In genomic region chr5:1524481-1524798, GRCh38 we compare ENCODE assay signal across 8 cellular contexts. TPM values are rescaled to one million over a fixed set of nuclear protein-coding genes. Genes with fewer than 3 reads are reported as not detected.
DNase-seq lines count a peak whose midpoint lies in the region; ATAC-seq and TF ChIP-seq lines count a peak whose summit lies in the region.

No MANE protein-coding gene starts in this region.

- H3K9me3 ChIP-seq in heart left ventricle = no peaks in the 10 kb centered on the region

- ATAC-seq in heart left ventricle (peak; percentile 4 to 27 (median 12)), sciatic nerve (peak; percentile 51)

- H3K27me3 ChIP-seq in heart left ventricle = no peaks in the 10 kb centered on the region

- peak overlapping the region; percentile 65 for H3K4me3 ChIP-seq in GM12875 (ENCODE audit: low read depth, low read length)
- peak overlapping the region; percentile 33 to 99 (median 80) for H3K4me3 ChIP-seq in heart left ventricle

- intact Hi-C loops in heart left ventricle (cut with DNase I) (loop anchor here in 1 of 10 donors (2.0 to 10.0 kb wide), 3 partner anchors 108 to 270 kb away; partner anchors contain the start of genes CLPTM1L and MRPL36), sciatic nerve (cut with DNase I) (no loop called here)

- WGBS in heart left ventricle, 4 donors = 59 to 81% (median 76%) methylated on average over 3 to 13 of the region's 13 CpGs

- DNase-seq in heart left ventricle (peak in 4 of 5 donors; percentile 10 to 60 (median 30)), sciatic nerve (ENCODE audit: low spot score) (no peak), medulla oblongata (ENCODE audit: extremely low spot score) (no peak), retina (no peak), SIG-M5 (lab: John Stamatoyannopoulos, UW) (no peak), AG08396 (ENCODE audit: low spot score) (no peak)

- peaks cover 0 to 29% (median 17%) of the 10 kb centered on the region in 12 donors for H3K4me1 ChIP-seq in heart left ventricle

- TF ChIP-seq CTCF in GM12875 (IDR thresholded peaks at IDR 0.05; ENCODE audit: borderline replicate concordance, insufficient read depth, low read depth, low read length) (no peak), VCaP (conservative IDR thresholded peaks at IDR 0.05) (no peak), heart left ventricle (IDR thresholded peaks at IDR 0.05) (no peak)

- H3K27ac ChIP-seq in VCaP (peak overlapping the region; percentile 75), heart left ventricle (peak overlapping the region; percentile 78 to 97 (median 94))

- TF ChIP-seq POLR2A in heart left ventricle (IDR thresholded peaks at IDR 0.05) = no peak

- peaks cover 0 to 15% (median 7%) of the 10 kb centered on the region in 9 donors for H3K36me3 ChIP-seq in heart left ventricle

RNA-seq across cellular contexts. Expression of gene LPCAT1, which starts 0.7 kb away (rescaled TPM):
- 10 to 100 TPM in 4 of 9 donors, 1 to 10 TPM in 5; 8.2 to 30.6 (median 9.9) TPM for total RNA-seq in heart left ventricle
- 10 to 100 TPM in 1 of 2 donors, 1 to 10 TPM in 1; 9.6 to 21.9 TPM for polyA plus RNA-seq in heart left ventricle
- 44.4 TPM for total RNA-seq in sciatic nerve

Comparison
In these comparisons a context has a peak if more than half of its experiments do, and no peak if none do; other contexts are left out.
1. DNase-seq: peak in heart left ventricle (4 of 5); none in sciatic nerve (single experiment), medulla oblongata (single experiment), retina (single experiment), SIG-M5 (single experiment) and AG08396 (single experiment).